1 cellular context compared by ENCODE assay signal in the genomic region with DNA sequence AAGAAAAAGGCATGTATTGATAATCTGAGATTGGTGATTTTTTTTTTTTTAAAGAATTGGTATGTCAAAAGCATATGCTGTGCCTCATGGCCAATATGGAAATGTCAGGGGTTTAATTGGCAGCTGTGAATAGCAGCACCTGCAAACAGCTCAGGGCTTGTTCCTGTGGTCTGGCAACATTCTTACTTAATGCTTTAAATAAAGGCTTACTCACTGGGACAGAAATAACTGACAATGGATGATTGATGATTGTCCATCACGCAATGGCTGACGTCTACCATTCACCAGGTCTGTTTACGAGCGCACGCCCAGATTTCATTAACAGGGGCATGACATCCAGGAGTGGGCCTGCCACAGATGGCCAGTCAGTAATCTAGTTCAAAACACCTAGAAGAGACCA.
TF ChIP-seq lines count a peak whose summit lies in the region.

No MANE protein-coding gene starts in this region.

TF ChIP-seq in GM12878, 131 proteins besides CTCF, POLR2A, EP300 and RAD21 (continued from another document and continues in another):
- TF ChIP-seq CHD2 (IDR thresholded peaks at IDR 0.05; ENCODE audit: borderline replicate concordance, low read depth, low read length): peak; percentile 76; the same call in 1 of the 2 replicates
- TF ChIP-seq FOXM1 (IDR thresholded peaks at IDR 0.05; ENCODE audit: low read depth, low read length): no peak; the same call in 1 of the 2 replicates
- no peak for TF ChIP-seq HDGF (IDR thresholded peaks at IDR 0.05)
- TF ChIP-seq EZH2 (IDR thresholded peaks at IDR 0.05; ENCODE audit: borderline replicate concordance, control insufficient read depth, low read depth, low read length): no peak
- TF ChIP-seq RAD51 (IDR thresholded peaks at IDR 0.05): no peak
- TF ChIP-seq, protein P1, sequence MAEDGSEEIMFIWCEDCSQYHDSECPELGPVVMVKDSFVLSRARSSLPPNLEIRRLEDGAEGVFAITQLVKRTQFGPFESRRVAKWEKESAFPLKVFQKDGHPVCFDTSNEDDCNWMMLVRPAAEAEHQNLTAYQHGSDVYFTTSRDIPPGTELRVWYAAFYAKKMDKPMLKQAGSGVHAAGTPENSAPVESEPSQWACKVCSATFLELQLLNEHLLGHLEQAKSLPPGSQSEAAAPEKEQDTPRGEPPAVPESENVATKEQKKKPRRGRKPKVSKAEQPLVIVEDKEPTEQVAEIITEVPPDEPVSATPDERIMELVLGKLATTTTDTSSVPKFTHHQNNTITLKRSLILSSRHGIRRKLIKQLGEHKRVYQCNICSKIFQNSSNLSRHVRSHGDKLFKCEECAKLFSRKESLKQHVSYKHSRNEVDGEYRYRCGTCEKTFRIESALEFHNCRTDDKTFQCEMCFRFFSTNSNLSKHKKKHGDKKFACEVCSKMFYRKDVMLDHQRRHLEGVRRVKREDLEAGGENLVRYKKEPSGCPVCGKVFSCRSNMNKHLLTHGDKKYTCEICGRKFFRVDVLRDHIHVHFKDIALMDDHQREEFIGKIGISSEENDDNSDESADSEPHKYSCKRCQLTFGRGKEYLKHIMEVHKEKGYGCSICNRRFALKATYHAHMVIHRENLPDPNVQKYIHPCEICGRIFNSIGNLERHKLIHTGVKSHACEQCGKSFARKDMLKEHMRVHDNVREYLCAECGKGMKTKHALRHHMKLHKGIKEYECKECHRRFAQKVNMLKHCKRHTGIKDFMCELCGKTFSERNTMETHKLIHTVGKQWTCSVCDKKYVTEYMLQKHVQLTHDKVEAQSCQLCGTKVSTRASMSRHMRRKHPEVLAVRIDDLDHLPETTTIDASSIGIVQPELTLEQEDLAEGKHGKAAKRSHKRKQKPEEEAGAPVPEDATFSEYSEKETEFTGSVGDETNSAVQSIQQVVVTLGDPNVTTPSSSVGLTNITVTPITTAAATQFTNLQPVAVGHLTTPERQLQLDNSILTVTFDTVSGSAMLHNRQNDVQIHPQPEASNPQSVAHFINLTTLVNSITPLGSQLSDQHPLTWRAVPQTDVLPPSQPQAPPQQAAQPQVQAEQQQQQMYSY (CRISPR knock-in tag; IDR thresholded peaks at IDR 0.05): no peak
- peak; percentile 91 for TF ChIP-seq ATF7 (IDR thresholded peaks at IDR 0.05; ENCODE audit: low read depth)
- peak; percentile 66 for TF ChIP-seq CREM (IDR thresholded peaks at IDR 0.05; ENCODE audit: low read depth)
- no peak; the same call in 1 of the 2 replicates for TF ChIP-seq IKZF1 (conservative IDR thresholded peaks at IDR 0.05)
- peak; percentile 74; the same call in 1 of the 2 replicates for TF ChIP-seq MEF2A (IDR thresholded peaks at IDR 0.05; ENCODE audit: insufficient read depth, low read depth, low read length)
- no peak for TF ChIP-seq STAT3 (IDR thresholded peaks at IDR 0.05; ENCODE audit: low read depth, low read length)
- no peak for TF ChIP-seq TAF1 (IDR thresholded peaks at IDR 0.05; ENCODE audit: borderline replicate concordance, low read depth, low read length)
- TF ChIP-seq, protein P2, sequence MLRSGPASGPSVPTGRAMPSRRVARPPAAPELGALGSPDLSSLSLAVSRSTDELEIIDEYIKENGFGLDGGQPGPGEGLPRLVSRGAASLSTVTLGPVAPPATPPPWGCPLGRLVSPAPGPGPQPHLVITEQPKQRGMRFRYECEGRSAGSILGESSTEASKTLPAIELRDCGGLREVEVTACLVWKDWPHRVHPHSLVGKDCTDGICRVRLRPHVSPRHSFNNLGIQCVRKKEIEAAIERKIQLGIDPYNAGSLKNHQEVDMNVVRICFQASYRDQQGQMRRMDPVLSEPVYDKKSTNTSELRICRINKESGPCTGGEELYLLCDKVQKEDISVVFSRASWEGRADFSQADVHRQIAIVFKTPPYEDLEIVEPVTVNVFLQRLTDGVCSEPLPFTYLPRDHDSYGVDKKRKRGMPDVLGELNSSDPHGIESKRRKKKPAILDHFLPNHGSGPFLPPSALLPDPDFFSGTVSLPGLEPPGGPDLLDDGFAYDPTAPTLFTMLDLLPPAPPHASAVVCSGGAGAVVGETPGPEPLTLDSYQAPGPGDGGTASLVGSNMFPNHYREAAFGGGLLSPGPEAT (IDR thresholded peaks at IDR 0.05; ENCODE audit: low read depth): no peak
- no peak for TF ChIP-seq ESRRA (IDR thresholded peaks at IDR 0.05; ENCODE audit: low read length)
- TF ChIP-seq PAX5 (IDR thresholded peaks at IDR 0.05; ENCODE audit: borderline replicate concordance, low read depth, low read length): no peak
- TF ChIP-seq TARDBP (IDR thresholded peaks at IDR 0.05; ENCODE audit: borderline replicate concordance): no peak
- TF ChIP-seq HDAC2 (IDR thresholded peaks at IDR 0.05): no peak
- TF ChIP-seq SIN3A (IDR thresholded peaks at IDR 0.05; ENCODE audit: low read depth, low read length): no peak
- no peak for TF ChIP-seq LARP7 (IDR thresholded peaks at IDR 0.05)
- TF ChIP-seq PBX3 (IDR thresholded peaks at IDR 0.05; ENCODE audit: insufficient replicate concordance, low read depth, low read length): peak; percentile 61
- no peak for TF ChIP-seq NFXL1 (IDR thresholded peaks at IDR 0.05; ENCODE audit: borderline replicate concordance)
- TF ChIP-seq NFIC (IDR thresholded peaks at IDR 0.05; ENCODE audit: low read depth, low read length): peak; percentile 32; the same call in 1 of the 2 replicates
- no peak for TF ChIP-seq EED (IDR thresholded peaks at IDR 0.05; ENCODE audit: low read depth)
- no peak for TF ChIP-seq PAX8 (IDR thresholded peaks at IDR 0.05)
- TF ChIP-seq ZNF687 (IDR thresholded peaks at IDR 0.05): peak; percentile 72; the same call in 1 of the 2 replicates
- TF ChIP-seq, protein P3, sequence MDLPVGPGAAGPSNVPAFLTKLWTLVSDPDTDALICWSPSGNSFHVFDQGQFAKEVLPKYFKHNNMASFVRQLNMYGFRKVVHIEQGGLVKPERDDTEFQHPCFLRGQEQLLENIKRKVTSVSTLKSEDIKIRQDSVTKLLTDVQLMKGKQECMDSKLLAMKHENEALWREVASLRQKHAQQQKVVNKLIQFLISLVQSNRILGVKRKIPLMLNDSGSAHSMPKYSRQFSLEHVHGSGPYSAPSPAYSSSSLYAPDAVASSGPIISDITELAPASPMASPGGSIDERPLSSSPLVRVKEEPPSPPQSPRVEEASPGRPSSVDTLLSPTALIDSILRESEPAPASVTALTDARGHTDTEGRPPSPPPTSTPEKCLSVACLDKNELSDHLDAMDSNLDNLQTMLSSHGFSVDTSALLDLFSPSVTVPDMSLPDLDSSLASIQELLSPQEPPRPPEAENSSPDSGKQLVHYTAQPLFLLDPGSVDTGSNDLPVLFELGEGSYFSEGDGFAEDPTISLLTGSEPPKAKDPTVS (IDR thresholded peaks at IDR 0.05; ENCODE audit: low read depth, low read length): no peak
- no peak for TF ChIP-seq E2F4 (IDR thresholded peaks at IDR 0.05; ENCODE audit: low read depth, low read length)
- no peak for TF ChIP-seq BCL3 (IDR thresholded peaks at IDR 0.05; ENCODE audit: borderline replicate concordance, insufficient read depth, low read depth, low read length, poor library complexity, severe bottlenecking)
- no peak for TF ChIP-seq YBX1 (IDR thresholded peaks at IDR 0.05)
- TF ChIP-seq MYB (IDR thresholded peaks at IDR 0.05; ENCODE audit: borderline replicate concordance, low read depth, low read length): no peak
- no peak for TF ChIP-seq RCOR1 (conservative IDR thresholded peaks at IDR 0.05; ENCODE audit: low read depth, low read length)
- no peak for TF ChIP-seq CHD4 (IDR thresholded peaks at IDR 0.05)
- TF ChIP-seq MEF2B (IDR thresholded peaks at IDR 0.05; ENCODE audit: partially characterized antibody, poor library complexity, severe bottlenecking): peak; percentile 87
- no peak for TF ChIP-seq SRF (IDR thresholded peaks at IDR 0.05; ENCODE audit: low read depth in 2 of 2, low read length in 2 of 2)
- TF ChIP-seq, protein P4, sequence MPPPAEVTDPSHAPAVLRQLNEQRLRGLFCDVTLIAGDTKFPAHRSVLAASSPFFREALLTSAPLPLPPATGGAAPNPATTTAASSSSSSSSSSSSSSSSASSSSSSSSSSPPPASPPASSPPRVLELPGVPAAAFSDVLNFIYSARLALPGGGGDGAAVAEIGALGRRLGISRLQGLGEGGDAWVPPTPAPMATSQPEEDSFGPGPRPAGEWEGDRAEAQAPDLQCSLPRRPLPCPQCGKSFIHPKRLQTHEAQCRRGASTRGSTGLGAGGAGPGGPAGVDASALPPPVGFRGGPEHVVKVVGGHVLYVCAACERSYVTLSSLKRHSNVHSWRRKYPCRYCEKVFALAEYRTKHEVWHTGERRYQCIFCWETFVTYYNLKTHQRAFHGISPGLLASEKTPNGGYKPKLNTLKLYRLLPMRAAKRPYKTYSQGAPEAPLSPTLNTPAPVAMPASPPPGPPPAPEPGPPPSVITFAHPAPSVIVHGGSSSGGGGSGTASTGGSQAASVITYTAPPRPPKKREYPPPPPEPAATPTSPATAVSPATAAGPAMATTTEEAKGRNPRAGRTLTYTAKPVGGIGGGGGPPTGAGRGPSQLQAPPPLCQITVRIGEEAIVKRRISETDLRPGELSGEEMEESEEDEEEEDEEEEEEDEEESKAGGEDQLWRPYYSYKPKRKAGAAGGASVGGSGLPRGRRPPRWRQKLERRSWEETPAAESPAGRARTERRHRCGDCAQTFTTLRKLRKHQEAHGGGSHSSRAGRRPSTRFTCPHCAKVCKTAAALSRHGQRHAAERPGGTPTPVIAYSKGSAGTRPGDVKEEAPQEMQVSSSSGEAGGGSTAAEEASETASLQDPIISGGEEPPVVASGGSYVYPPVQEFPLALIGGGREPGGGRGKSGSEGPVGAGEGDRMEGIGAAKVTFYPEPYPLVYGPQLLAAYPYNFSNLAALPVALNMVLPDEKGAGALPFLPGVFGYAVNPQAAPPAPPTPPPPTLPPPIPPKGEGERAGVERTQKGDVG (CRISPR knock-in tag; IDR thresholded peaks at IDR 0.05): no peak
- no peak for TF ChIP-seq ZBED1 (IDR thresholded peaks at IDR 0.05; ENCODE audit: borderline replicate concordance)
- TF ChIP-seq IKZF2 (IDR thresholded peaks at IDR 0.05): peak in 1 of 2 experiments; percentile 39; a peak in 2 of 4 replicates
- peak; percentile 90 for TF ChIP-seq PKNOX1 (IDR thresholded peaks at IDR 0.05)
